30 cellular contexts compared by ENCODE assay signal in the genomic region with DNA sequence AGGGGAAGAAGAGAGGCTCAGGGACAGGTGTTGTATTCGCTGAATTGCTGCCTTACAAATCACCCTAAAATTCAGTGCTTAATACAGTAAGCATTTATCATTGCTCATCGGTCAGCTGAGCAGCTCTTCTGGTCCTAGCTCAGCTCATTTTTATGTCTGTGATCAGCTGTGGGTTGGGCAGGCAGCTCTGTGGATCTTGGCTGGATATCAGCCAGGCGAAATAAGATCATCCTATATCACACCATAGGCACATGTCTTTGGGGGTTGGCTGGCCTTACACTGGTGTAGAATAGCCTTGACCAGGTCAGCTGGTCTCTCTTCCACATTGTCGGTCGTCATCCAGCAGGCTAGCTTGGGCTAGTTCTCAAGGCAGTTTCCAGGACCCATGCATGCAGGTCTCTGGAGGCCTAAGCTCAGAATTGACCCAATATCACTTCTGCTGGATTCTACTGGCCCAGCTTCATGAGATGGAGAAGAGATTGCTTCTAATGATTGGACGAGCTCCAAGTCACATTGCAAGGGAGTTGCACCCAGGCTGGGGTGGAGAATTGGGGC.
"Had no signal": no experiment of that assay in that cellular context is flagged by ENCODE, and none has a peak within 500 bp of the region (broad histone marks: within the 10 kb centered on the region; RNA-seq: fewer than 3 reads in every experiment).

No MANE protein-coding gene starts in this region.

- H3K4me1 Mint-ChIP-seq: activated CD4-positive, alpha-beta T cell treated with anti-CD3 and anti-CD28 coated beads for 36 hours; activated CD4-positive, alpha-beta T cell treated with anti-CD3 and anti-CD28 coated beads, Interleukin-2, amount 10 ng/mL, durations not matched to agents 24 days and 14 days; activated CD8-positive, alpha-beta memory T cell treated with anti-CD3 and anti-CD28 coated beads, Interleukin-2, amount 10 ng/mL, durations not matched to agents 7 days and 5 days; activated naive CD4-positive, alpha-beta T cell treated with anti-CD3 and anti-CD28 coated beads, Interleukin-2, amount 10 ng/mL, durations not matched to agents 7 days and 5 days had no signal

- H3K36me3 Mint-ChIP-seq: activated CD4-positive, alpha-beta memory T cell treated with anti-CD3 and anti-CD28 coated beads for 36 hours; activated CD8-positive, alpha-beta memory T cell treated with anti-CD3 and anti-CD28 coated beads, Interleukin-2, amount 10 ng/mL, durations not matched to agents 7 days and 5 days; activated naive CD4-positive, alpha-beta T cell treated with anti-CD3 and anti-CD28 coated beads, Interleukin-2, amount 10 ng/mL, durations not matched to agents 7 days and 5 days; activated naive CD4-positive, alpha-beta T cell treated with anti-CD3 and anti-CD28 coated beads, Interleukin-2, amount 50 U/mL, for 72 hours; activated naive CD8-positive, alpha-beta T cell treated with anti-CD3 and anti-CD28 coated beads, Interleukin-2, amount 10 ng/mL, durations not matched to agents 7 days and 5 days had no signal

- DNase-seq: activated CD4-positive, alpha-beta memory T cell treated with anti-CD3 and anti-CD28 coated beads for 36 hours; activated CD4-positive, alpha-beta T cell treated with anti-CD3 and anti-CD28 coated beads for 36 hours; activated CD4-positive, alpha-beta T cell treated with anti-CD3 and anti-CD28 coated beads, Interleukin-2, amount 10 ng/mL, durations not matched to agents 24 days and 14 days; activated CD4-positive, CD25-positive, alpha-beta regulatory T cell; activated CD4-positive, CD25-positive, alpha-beta regulatory T cell treated with anti-CD3 and anti-CD28 coated beads, Interleukin-2, amount 50 U/mL, for 72 hours; activated CD8-positive, alpha-beta memory T cell treated with anti-CD3 and anti-CD28 coated beads, Interleukin-2, amount 10 ng/mL, durations not matched to agents 7 days and 5 days; activated CD8-positive, alpha-beta memory T cell treated with anti-CD3 and anti-CD28 coated beads, Interleukin-2, amount 50 U/mL, for 4 hours; activated CD8-positive, alpha-beta T cell treated with anti-CD3 and anti-CD28 coated beads, Interleukin-2, amount 10 ng/mL, durations not matched to agents 7 days and 5 days; activated effector memory CD4-positive, alpha-beta T cell treated with anti-CD3 and anti-CD28 coated beads, Interleukin-2, amount 50 U/mL, for 16 hours; activated naive CD4-positive, alpha-beta T cell; activated naive CD4-positive, alpha-beta T cell treated with anti-CD3 and anti-CD28 coated beads, Interleukin-2, amount 10 ng/mL, durations not matched to agents 7 days and 5 days; activated naive CD8-positive, alpha-beta T cell treated with anti-CD3 and anti-CD28 coated beads, Interleukin-2, amount 10 ng/mL, durations not matched to agents 7 days and 5 days; activated T-cell treated with anti-CD3 and anti-CD28 coated beads, Interleukin-2, amount 50 U/mL, for 1 hour; activated T-cell treated with anti-CD3 and anti-CD28 coated beads, Interleukin-2, amount 50 U/mL, for 48 hours; brain microvascular endothelial cell; caudate nucleus; cortex of kidney; dermis blood vessel endothelial cell; effector CD4-positive, alpha-beta T cell; effector memory CD8-positive, alpha-beta T cell; esophagus squamous epithelium; foreskin melanocyte; head of caudate nucleus; hippocampal formation; T-helper 2 cell had no signal

- H3K4me1 ChIP-seq: ascending aorta had no signal

- H3K9me3 Mint-ChIP-seq: activated CD4-positive, alpha-beta memory T cell treated with anti-CD3 and anti-CD28 coated beads for 36 hours; activated CD4-positive, alpha-beta T cell treated with anti-CD3 and anti-CD28 coated beads, Interleukin-2, amount 10 ng/mL, durations not matched to agents 24 days and 14 days; activated naive CD4-positive, alpha-beta T cell treated with anti-CD3 and anti-CD28 coated beads, Interleukin-2, amount 10 ng/mL, durations not matched to agents 7 days and 5 days; activated naive CD4-positive, alpha-beta T cell treated with anti-CD3 and anti-CD28 coated beads, Interleukin-2, amount 50 U/mL, for 72 hours; activated naive CD8-positive, alpha-beta T cell treated with anti-CD3 and anti-CD28 coated beads, Interleukin-2, amount 10 ng/mL, durations not matched to agents 7 days and 5 days; activated T-helper 1 cell treated with anti-CD3 and anti-CD28 coated beads, Interleukin-12 subunit alpha, Interleukin-12 subunit beta, Interleukin-2, Interleukin-4 antibody, amounts not matched to agents 30 ng/mL and 10 ng/mL and 1 ng/mL, durations not matched to agents 14 hours and 24 hours and 36 hours; activated T-helper 2 cell treated with anti-CD3 and anti-CD28 coated beads, Interferon-gamma antibody, Interleukin-2, Interleukin-4, amounts not matched to agents 10 μg/mL and 5 μg/mL and 100 μg/mL, durations not matched to agents 14 hours and 24 hours and 36 hours; effector memory CD8-positive, alpha-beta T cell had no signal

- H3K27me3 ChIP-seq: ascending aorta, brain microvascular endothelial cell, esophagus squamous epithelium had no signal

- H3K27me3 Mint-ChIP-seq: activated CD4-positive, alpha-beta T cell treated with anti-CD3 and anti-CD28 coated beads for 36 hours; activated CD4-positive, alpha-beta T cell treated with anti-CD3 and anti-CD28 coated beads, Interleukin-2, amount 10 ng/mL, durations not matched to agents 24 days and 14 days had no signal

- H3K27ac ChIP-seq: ascending aorta, brain microvascular endothelial cell, epithelial cell of prostate, esophagus squamous epithelium had no signal

- H3K36me3 ChIP-seq: ascending aorta, brain microvascular endothelial cell, esophagus squamous epithelium had no signal

- H3K4me3 Mint-ChIP-seq: activated CD4-positive, alpha-beta memory T cell treated with anti-CD3 and anti-CD28 coated beads for 36 hours; activated CD4-positive, alpha-beta T cell treated with anti-CD3 and anti-CD28 coated beads for 36 hours; activated CD4-positive, alpha-beta T cell treated with anti-CD3 and anti-CD28 coated beads, Interleukin-2, amount 10 ng/mL, durations not matched to agents 24 days and 14 days; activated CD8-positive, alpha-beta memory T cell treated with anti-CD3 and anti-CD28 coated beads, Interleukin-2, amount 10 ng/mL, durations not matched to agents 7 days and 5 days; activated CD8-positive, alpha-beta T cell treated with anti-CD3 and anti-CD28 coated beads, Interleukin-2, amount 10 ng/mL, durations not matched to agents 7 days and 5 days; activated naive CD4-positive, alpha-beta T cell treated with anti-CD3 and anti-CD28 coated beads, Interleukin-2, amount 10 ng/mL, durations not matched to agents 7 days and 5 days; activated naive CD8-positive, alpha-beta T cell treated with anti-CD3 and anti-CD28 coated beads, Interleukin-2, amount 10 ng/mL, durations not matched to agents 7 days and 5 days; activated T-helper 1 cell treated with anti-CD3 and anti-CD28 coated beads, Interleukin-12 subunit alpha, Interleukin-12 subunit beta, Interleukin-2, Interleukin-4 antibody, amounts not matched to agents 30 ng/mL and 10 ng/mL and 1 ng/mL, durations not matched to agents 14 hours and 24 hours and 36 hours; effector memory CD8-positive, alpha-beta T cell had no signal

- H3K27ac Mint-ChIP-seq: activated CD4-positive, alpha-beta memory T cell treated with anti-CD3 and anti-CD28 coated beads for 36 hours; activated CD4-positive, alpha-beta T cell treated with anti-CD3 and anti-CD28 coated beads for 36 hours; activated CD4-positive, alpha-beta T cell treated with anti-CD3 and anti-CD28 coated beads, Interleukin-2, amount 10 ng/mL, durations not matched to agents 24 days and 14 days; activated CD8-positive, alpha-beta memory T cell treated with anti-CD3 and anti-CD28 coated beads, Interleukin-2, amount 10 ng/mL, durations not matched to agents 7 days and 5 days; activated CD8-positive, alpha-beta T cell treated with anti-CD3 and anti-CD28 coated beads, Interleukin-2, amount 10 ng/mL, durations not matched to agents 7 days and 5 days; activated naive CD4-positive, alpha-beta T cell treated with anti-CD3 and anti-CD28 coated beads, Interleukin-2, amount 10 ng/mL, durations not matched to agents 7 days and 5 days; activated naive CD4-positive, alpha-beta T cell treated with anti-CD3 and anti-CD28 coated beads, Interleukin-2, amount 50 U/mL, for 72 hours; activated naive CD8-positive, alpha-beta T cell treated with anti-CD3 and anti-CD28 coated beads, Interleukin-2, amount 10 ng/mL, durations not matched to agents 7 days and 5 days; activated T-helper 1 cell treated with anti-CD3 and anti-CD28 coated beads, Interleukin-12 subunit alpha, Interleukin-12 subunit beta, Interleukin-2, Interleukin-4 antibody, amounts not matched to agents 30 ng/mL and 10 ng/mL and 1 ng/mL, durations not matched to agents 14 hours and 24 hours and 36 hours; activated T-helper 2 cell treated with anti-CD3 and anti-CD28 coated beads, Interferon-gamma antibody, Interleukin-2, Interleukin-4, amounts not matched to agents 10 μg/mL and 5 μg/mL and 100 μg/mL, durations not matched to agents 14 hours and 24 hours and 36 hours; effector memory CD8-positive, alpha-beta T cell had no signal

- H3K4me3 ChIP-seq: ascending aorta, esophagus squamous epithelium had no signal

- ATAC-seq: activated CD4-positive, alpha-beta T cell treated with anti-CD3 and anti-CD28 coated beads for 36 hours; activated CD8-positive, alpha-beta memory T cell treated with anti-CD3 and anti-CD28 coated beads, Interleukin-2, amount 10 ng/mL, durations not matched to agents 7 days and 5 days; activated CD8-positive, alpha-beta T cell treated with anti-CD3 and anti-CD28 coated beads, Interleukin-2, amount 10 ng/mL, durations not matched to agents 7 days and 5 days; activated naive CD4-positive, alpha-beta T cell treated with anti-CD3 and anti-CD28 coated beads, Interleukin-2, amount 50 U/mL, for 72 hours; effector memory CD8-positive, alpha-beta T cell had no signal

- H3K9me3 ChIP-seq: ascending aorta, esophagus squamous epithelium had no signal
